ENCODE assay signal across 8 cellular contexts in the genomic region with DNA sequence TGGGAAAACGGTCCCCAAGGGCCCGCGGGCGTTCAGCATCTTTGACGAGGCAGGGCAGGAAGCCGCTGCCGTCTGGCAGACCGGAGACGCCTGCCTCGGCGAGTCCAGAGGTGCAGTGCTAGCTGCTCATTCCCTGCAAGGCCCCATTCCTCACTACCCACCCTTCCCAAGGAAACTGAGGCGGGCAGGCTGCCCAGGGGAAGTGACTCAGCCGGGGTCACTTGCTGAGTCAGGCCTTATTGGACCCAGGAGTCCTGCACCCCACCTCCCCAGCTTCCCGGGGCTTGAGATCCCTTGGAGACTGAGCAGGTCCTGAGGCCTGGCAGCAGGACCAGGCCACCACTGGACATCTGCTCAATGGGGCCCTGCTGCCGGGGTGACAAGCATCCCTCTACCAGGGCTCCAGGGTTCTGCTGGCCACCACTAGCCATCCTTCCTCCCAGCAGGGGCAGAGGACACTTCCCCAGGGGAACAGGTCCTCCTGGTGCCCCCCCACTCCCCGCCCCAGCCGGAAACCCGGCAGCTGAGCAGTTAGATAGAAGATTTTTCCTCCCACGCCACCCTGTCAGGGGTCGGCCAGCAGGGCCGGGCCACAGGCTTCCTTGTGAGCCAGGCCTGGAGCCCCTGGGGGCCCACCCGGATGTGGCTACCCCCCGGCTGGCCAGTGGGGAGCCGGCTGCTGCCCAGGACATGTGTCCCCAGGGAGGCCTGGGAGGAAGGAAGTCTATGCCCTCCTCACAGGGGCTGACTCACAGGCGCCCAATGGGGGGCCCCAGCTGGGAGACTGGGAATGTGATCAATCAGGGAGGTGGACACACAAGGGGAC. TPM values are rescaled to one million over a fixed set of nuclear protein-coding genes. Genes with fewer than 3 reads are reported as not detected.
A peak's percentile ranks its signal among the peaks of the same experiment; 100 is the strongest.
DNase-seq lines count a peak whose midpoint lies in the region; ATAC-seq and TF ChIP-seq lines count a peak whose summit lies in the region.

No MANE protein-coding gene starts in this region.

- POLR2A ChIA-PET in RWPE1 (lab: Yijun Ruan, JAX; ENCODE audit: low non-redundant PET) = no interaction called here

- H3K18ac ChIP-seq in mesendoderm (ENCODE audit: low read length) = peak overlapping the region; percentile 60

- peaks cover 6% of the 10 kb centered on the region for H3K36me3 ChIP-seq in GM06990 (ENCODE audit: control insufficient read depth, insufficient read depth, low read length)
- no peaks in the 10 kb centered on the region for H3K36me3 ChIP-seq in mesendoderm (ENCODE audit: control insufficient read depth, insufficient read depth, low read length)

- no peak overlapping the region for H2BK15ac ChIP-seq in mesendoderm (replicated peaks; ENCODE audit: low read depth)

- H3K79me2 ChIP-seq in mesendoderm (ENCODE audit: control insufficient read depth, insufficient read depth, low read length) = peaks cover 74% of the 10 kb centered on the region

- H3K4me1 ChIP-seq in mesendoderm (ENCODE audit: control insufficient read depth, low read depth, low read length) = peaks cover 42% of the 10 kb centered on the region

- no peak overlapping the region for H4K5ac ChIP-seq in mesendoderm (ENCODE audit: low read length)

- CTCF ChIA-PET in RWPE1 (lab: Yijun Ruan, JAX) = interaction anchor here (0.6 to 2.0 kb wide), 3 partner anchors 10 to 13 kb away, joined by 4 to 7 read pairs (median 6); no protein-coding TSS in a partner anchor

- no peak overlapping the region for H2BK5ac ChIP-seq in mesendoderm (ENCODE audit: low read length)

- peak overlapping the region; percentile 2 for H3K9ac ChIP-seq in mesendoderm (ENCODE audit: low read length)

- peak overlapping the region; percentile 77 for H3K56ac ChIP-seq in mesendoderm (ENCODE audit: low read length)

- H3K4me3 ChIP-seq in GM06990 (replicated peaks; ENCODE audit: low read depth, low read length) (peak overlapping the region; percentile 83), cardiac fibroblast (replicated peaks in 1 of 2; ENCODE audit: low read depth in 2 of 2, low read length in 2 of 2) (peak overlapping the region; percentile 2 to 76), mesendoderm (ENCODE audit: low read length) (no peak overlapping the region)

- TF ChIP-seq CTCF in GM06990 (IDR thresholded peaks at IDR 0.05; ENCODE audit: insufficient read depth, low read length, poor library complexity, severe bottlenecking) (no peak), RWPE1 (conservative IDR thresholded peaks at IDR 0.05; ENCODE audit: low read depth) (no peak), cardiac fibroblast (IDR thresholded peaks at IDR 0.05; ENCODE audit: low read depth, low read length) (peak; percentile 2)

- H2BK120ac ChIP-seq in mesendoderm (ENCODE audit: low read depth, low read length) = no peak overlapping the region

- DNase-seq in GM06990 (ENCODE audit: extremely low read depth, insufficient read length) (peak; percentile 54), RWPE1 (ENCODE audit: low spot score) (no peak), cardiac fibroblast (ENCODE audit: low read depth in 2 of 2) (peak; percentile 87 to 89), mesendoderm (peak; percentile 79)

- peak overlapping the region; percentile 57 for H3K4ac ChIP-seq in mesendoderm (ENCODE audit: low read depth, low read length)

- no peak overlapping the region for H4K8ac ChIP-seq in mesendoderm (ENCODE audit: low read depth, low read length)

- no CpG with 5 or more reads among the region's 25 CpGs for WGBS in mesendoderm (ENCODE audit: extremely low coverage, insufficient coverage, low lambda C conversion rate)

- no peak overlapping the region for H3K23ac ChIP-seq in mesendoderm (ENCODE audit: low read length)

- no peak for ATAC-seq in GM21528 (IDR thresholded peaks at IDR 0.05; ENCODE audit: low FRiP score, unreplicated experiment)
- ATAC-seq in GM18519 (IDR thresholded peaks at IDR 0.05; ENCODE audit: low FRiP score, unreplicated experiment) = no peak
- ATAC-seq in GM21723 (IDR thresholded peaks at IDR 0.05; ENCODE audit: unreplicated experiment) = no peak
- ATAC-seq in activated CD4-positive, CD25-positive, alpha-beta regulatory T cell treated with anti-CD3 and anti-CD28 coated beads, Interleukin-2, amount 50 U/mL, for 24 hours = no peak

- peak overlapping the region; percentile 27 for H2AK5ac ChIP-seq in mesendoderm (ENCODE audit: low read length)

- H3K27me3 ChIP-seq in GM06990 (replicated peaks; ENCODE audit: control insufficient read depth, insufficient read depth, low read length) = no peaks in the 10 kb centered on the region
- no peaks in the 10 kb centered on the region for H3K27me3 ChIP-seq in mesendoderm (ENCODE audit: insufficient read depth, low read length, poor library complexity)

- no peak overlapping the region for H3K4me2 ChIP-seq in mesendoderm (ENCODE audit: low read length)

- H3K79me1 ChIP-seq in mesendoderm (ENCODE audit: low read length) = peaks cover 28% of the 10 kb centered on the region

- H3K27ac ChIP-seq in RWPE1 = peak overlapping the region; percentile 69
- peak overlapping the region; percentile 89 for H3K27ac ChIP-seq in mesendoderm (ENCODE audit: low read depth, low read length)

RNA-seq across cellular contexts. Expression of a gene that starts 3.9 kb away (rescaled TPM):
- polyA plus RNA-seq in mesendoderm (2013, experiment 1 of 2) = 21.1 TPM
- polyA plus RNA-seq in mesendoderm (2013, experiment 2 of 2) = 21.3 TPM

RNA-seq across cellular contexts. Expression of a gene that starts 40.7 kb away (rescaled TPM):
- polyA plus RNA-seq in mesendoderm (2013, experiment 1 of 2) = 4.4 TPM
- polyA plus RNA-seq in mesendoderm (2013, experiment 2 of 2) = 4.3 TPM
